1 cellular context compared by ENCODE assay signal in genomic region chr19:10420444-10421239, GRCh38.
TF ChIP-seq lines count a peak whose summit lies in the region.

Gene PDE4A, plus strand, starts transcription at chr19:10420538. Its CDS starts 227 bp downstream, at chr19:10420765.

TF ChIP-seq in HepG2, 621 proteins besides CTCF, POLR2A, EP300 and RAD21 (continued from another document):
- peak; percentile 99 for TF ChIP-seq ZNF800 (CRISPR knock-in tag; IDR thresholded peaks at IDR 0.05)
- TF ChIP-seq SMARCC2 (IDR thresholded peaks at IDR 0.05), result no peak
- peak; percentile 82; the same call in 1 of the 2 replicates for TF ChIP-seq HDAC6 (IDR thresholded peaks at IDR 0.05; ENCODE audit: low read depth, low read length)
- no peak for TF ChIP-seq PHF8 (CRISPR knock-in tag; IDR thresholded peaks at IDR 0.05)
- peak; percentile 39; the same call in 1 of the 2 replicates for TF ChIP-seq MATR3 (CRISPR knock-in tag; IDR thresholded peaks at IDR 0.05)
- TF ChIP-seq PATZ1 (CRISPR knock-in tag; IDR thresholded peaks at IDR 0.05), result 0 out of 2 replicates have a peak, but pooled peaks have one; percentile 49
